Comparison of ENCODE assay signal across 10 cellular contexts in genomic region chr5:157290156-157290980, GRCh38. TPM values are rescaled to one million over a fixed set of nuclear protein-coding genes. Genes with fewer than 3 reads are reported as not detected.
DNase-seq lines count a peak whose midpoint lies in the region; ATAC-seq and TF ChIP-seq lines count a peak whose summit lies in the region.
"Had no signal": no experiment of that assay in that cellular context is flagged by ENCODE, and none has a peak within 500 bp of the region (broad histone marks: within the 10 kb centered on the region; RNA-seq: fewer than 3 reads in every experiment).

No MANE protein-coding gene starts in this region.

- DNase-seq in EL (peak; percentile 86), HT-29 (ENCODE audit: low spot score) (peak; percentile 23), mammary epithelial cell (peak; percentile 17), SKM-1 treated with dmso at 0.1 percent for 144 hours (lab: John Stamatoyannopoulos, UW; ENCODE audit: unreplicated experiment) (no peak)
- no peak for DNase-seq in naive thymus-derived CD8-positive, alpha-beta T cell
- no peak for DNase-seq in central memory CD4-positive, alpha-beta T cell
- DNase-seq: NCI-H1092; stimulated activated CD4-positive, alpha-beta T cell treated with anti-CD3 and anti-CD28 coated beads, Interleukin-12 subunit alpha, Interleukin-12 subunit beta, amount 100 ng/mL, for 4 hours had no signal

- CTCF ChIA-PET in mammary epithelial cell (lab: Charles Lee; ENCODE audit: low non-redundant PET): no interaction called here

- H4K20me1 ChIP-seq in mammary epithelial cell (ENCODE audit: insufficient read depth, low read length): no peaks in the 10 kb centered on the region

- H3K4me1 Mint-ChIP-seq in naive thymus-derived CD8-positive, alpha-beta T cell: peaks cover 42 to 88% (median 67%) of the 10 kb centered on the region in 4 donors

- no peaks in the 10 kb centered on the region for H3K79me2 ChIP-seq in mammary epithelial cell (ENCODE audit: insufficient read depth, low read length)

- H3K4me3 Mint-ChIP-seq in naive thymus-derived CD8-positive, alpha-beta T cell: peak overlapping the region in 5 of 10 donors; percentile 0 to 50 (median 8)

- WGBS in mammary epithelial cell (ENCODE audit: low coverage, missing lambda C conversion rate): 72% methylated on average over 6 of the region's 6 CpGs

- H3K27ac ChIP-seq in mammary epithelial cell (ENCODE audit: insufficient read depth, low read depth, low read length): no peak overlapping the region
- H3K27ac ChIP-seq: transverse colon had no signal

- no peak for ATAC-seq in naive thymus-derived CD8-positive, alpha-beta T cell
- ATAC-seq in GM18498 (IDR thresholded peaks at IDR 0.05; ENCODE audit: unreplicated experiment): no peak

- intact Hi-C loops in mammary epithelial cell (cut with micrococcal nuclease): no loop called here

- H2AFZ ChIP-seq in mammary epithelial cell (ENCODE audit: low read depth, low read length): no peak overlapping the region

- no peak for TF ChIP-seq CTCF in mammary epithelial cell (conservative IDR thresholded peaks at IDR 0.05 in 1 of 2, IDR thresholded peaks at IDR 0.05 in 1 of 2; ENCODE audit: extremely low read depth in 1 of 2, insufficient read depth in 1 of 2, low read depth in 1 of 2, low read length in 2 of 2)

- in situ Hi-C loops in mammary epithelial cell (cut with MboI; ENCODE audit: low sequenced_read_pairs in 2 of 2): no loop called here

- H3K27ac Mint-ChIP-seq in naive thymus-derived CD8-positive, alpha-beta T cell: peak overlapping the region; percentile 41 to 94 (median 82)

- no peaks in the 10 kb centered on the region for H3K27me3 Mint-ChIP-seq in naive thymus-derived CD8-positive, alpha-beta T cell

- dilution Hi-C loops in mammary epithelial cell (cut with HindIII; ENCODE audit: low sequenced_read_pairs): no loop called here

- no peak overlapping the region for H3K4me3 ChIP-seq in mammary epithelial cell (replicated peaks in 1 of 3; ENCODE audit: insufficient read depth in 1 of 3, low read depth in 2 of 3, low read length in 3 of 3)
- H3K4me3 ChIP-seq: transverse colon had no signal

- no peaks in the 10 kb centered on the region for H3K9me3 Mint-ChIP-seq in naive thymus-derived CD8-positive, alpha-beta T cell

- H3K36me3 ChIP-seq in mammary epithelial cell (ENCODE audit: insufficient read depth, low read length): no peaks in the 10 kb centered on the region
- H3K36me3 ChIP-seq: transverse colon had no signal

- POLR2A ChIA-PET in naive thymus-derived CD8-positive, alpha-beta T cell (lab: Charles Lee): interaction anchor here (0.7 to 1.6 kb wide), 6 partner anchors 11 to 24 kb away, joined by 3 to 4 read pairs (median 3); no protein-coding TSS in a partner anchor

- H3K4me2 ChIP-seq in mammary epithelial cell (ENCODE audit: insufficient read depth, low read depth, low read length): no peak overlapping the region

- no peaks in the 10 kb centered on the region for H3K9me3 ChIP-seq in mammary epithelial cell (replicated peaks; ENCODE audit: insufficient read depth, low read length)
- H3K9me3 ChIP-seq: transverse colon had no signal

- H3K9ac ChIP-seq in mammary epithelial cell (ENCODE audit: insufficient read depth, low read length): no peak overlapping the region

- peaks cover 13% of the 10 kb centered on the region for H3K4me1 ChIP-seq in mammary epithelial cell (ENCODE audit: insufficient read depth, low read length)

- BruUV-seq in mammary epithelial cell (replicated peaks; lab: Mats Ljungman, UMichigan): no TSS peak

- no peaks in the 10 kb centered on the region for H3K27me3 ChIP-seq in mammary epithelial cell (ENCODE audit: insufficient read depth, low read length)
- H3K27me3 ChIP-seq: transverse colon had no signal

- H3K36me3 Mint-ChIP-seq in naive thymus-derived CD8-positive, alpha-beta T cell: peaks cover 10 to 90% (median 23%) of the 10 kb centered on the region in 3 donors

RNA-seq across cellular contexts. Expression of gene CYFIP2, which starts 24.4 kb away (rescaled TPM):
- total RNA-seq in HT-29 (2014; rRNA removed; shearing (Covaris generic)): 14.8 and 14.9 TPM in 2 replicates
- total RNA-seq in mammary epithelial cell: 10 to 100 TPM in 1 of 2 donors, 1 to 10 TPM in 1; 5.5 to 16.0 TPM
- polyA plus RNA-seq in mammary epithelial cell: 5.8 TPM
- 10.1 TPM for polyA minus RNA-seq in mammary epithelial cell
- 100 to 1,000 TPM; 395 to 412 TPM for total RNA-seq in naive thymus-derived CD8-positive, alpha-beta T cell
- polyA plus RNA-seq in naive thymus-derived CD8-positive, alpha-beta T cell: 100 to 1,000 TPM; 417 to 668 (median 506) TPM

Comparison
In these comparisons a context has a peak if more than half of its experiments do, and no peak if none do; other contexts are left out.
1. DNase-seq: peak in EL (single experiment), HT-29 (single experiment) and mammary epithelial cell (single experiment); none in naive thymus-derived CD8-positive, alpha-beta T cell (0 of 10), central memory CD4-positive, alpha-beta T cell (single experiment) and SKM-1 treated with dmso at 0.1 percent for 144 hours (single experiment).
2. RNA of gene CYFIP2, which starts 24.4 kb away (total RNA-seq): 395 to 412 TPM in naive thymus-derived CD8-positive, alpha-beta T cell; 5.5 to 16.0 TPM in mammary epithelial cell and 14.8 to 14.9 TPM in HT-29; every median in the first group is over 10 times any median in the second.